Comparison of ENCODE assay signal across 8 cellular contexts in the genomic region with DNA sequence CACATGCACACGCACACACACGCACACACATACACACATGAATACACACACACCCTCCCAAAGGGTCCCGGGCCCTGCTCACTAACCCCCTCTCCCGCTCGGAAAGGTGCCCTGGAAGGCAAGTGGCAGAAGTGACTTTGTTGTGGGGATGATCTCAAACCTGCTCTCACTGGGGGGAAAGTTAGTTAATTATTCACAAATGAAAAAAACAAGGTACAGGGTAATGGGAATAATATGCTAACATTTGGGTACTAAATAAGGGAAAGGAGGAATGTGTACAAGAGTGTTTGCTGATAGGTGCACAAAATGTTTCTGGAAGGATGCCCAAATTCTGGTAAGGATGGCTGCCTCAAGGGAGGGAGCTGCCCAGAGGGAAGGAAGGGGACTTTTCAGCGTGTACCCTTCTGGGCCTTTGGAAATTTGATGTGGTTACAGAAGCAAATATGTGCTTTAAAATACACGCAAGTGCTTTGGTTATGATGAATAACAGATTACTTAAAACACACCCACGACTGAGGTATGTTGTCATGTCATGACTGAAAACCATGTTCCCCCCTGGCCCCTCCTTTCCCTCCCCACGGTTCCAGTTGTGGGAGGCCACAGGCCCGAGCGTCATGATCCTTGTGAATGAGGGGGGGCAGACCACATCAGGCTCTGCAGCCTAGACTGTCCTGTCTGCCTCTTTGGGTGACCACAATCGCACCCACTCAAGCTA. TPM values are rescaled to one million over a fixed set of nuclear protein-coding genes. Genes with fewer than 3 reads are reported as not detected.
DNase-seq lines count a peak whose midpoint lies in the region; ATAC-seq and TF ChIP-seq lines count a peak whose summit lies in the region.

No MANE protein-coding gene starts in this region.

- no peaks in the 10 kb centered on the region for H3K27me3 ChIP-seq in sigmoid colon
- H3K27me3 ChIP-seq in transverse colon = no peaks in the 10 kb centered on the region

- no peak for TF ChIP-seq EP300 in sigmoid colon (IDR thresholded peaks at IDR 0.05)
- no peak for TF ChIP-seq EP300 in transverse colon (IDR thresholded peaks at IDR 0.05; ENCODE audit: low read depth)

- H3K36me3 ChIP-seq in sigmoid colon (no peaks in the 10 kb centered on the region), transverse colon (no peaks in the 10 kb centered on the region)

- peak overlapping the region in 3 of 4 donors; percentile 22 to 73 (median 22) for H3K27ac ChIP-seq in sigmoid colon
- H3K27ac ChIP-seq in transverse colon = no peak overlapping the region
- no peak overlapping the region for H3K27ac ChIP-seq in substantia nigra (ENCODE audit: low read depth, low read length, poor library complexity, severe bottlenecking)

- H3K4me1 ChIP-seq in sigmoid colon = peaks cover 0 to 27% (median 13%) of the 10 kb centered on the region in 4 donors
- peaks cover 0 to 10% (median 4%) of the 10 kb centered on the region in 4 donors for H3K4me1 ChIP-seq in transverse colon

- H3K4me3 ChIP-seq in sigmoid colon (no peak overlapping the region), transverse colon (no peak overlapping the region)

- in situ Hi-C loops in transverse colon (cut with MboI; ENCODE audit: low pct_ligation_motif_present in 1 of 4, low pct_unique_long_range_greater_than_20kb in 1 of 4, low sequenced_read_pairs in 3 of 4) = no loop called here

- peak; percentile 54 for DNase-seq in EH (ENCODE audit: low read depth)
- DNase-seq in NCI-H2107 treated with DMSO at 0.1 percent for 48 hours (lab: John Stamatoyannopoulos, UW; ENCODE audit: unreplicated experiment) = peak; percentile 30
- DNase-seq in dedifferentiated amniotic fluid mesenchymal stem cell (ENCODE audit: extremely low spot score) = peak; percentile 69
- peak; percentile 45 for DNase-seq in sigmoid colon
- no peak for DNase-seq in transverse colon
- no peak for DNase-seq in substantia nigra (lab: John Stamatoyannopoulos, UW)
- no peak for DNase-seq in GDM1 (lab: John Stamatoyannopoulos, UW)

- no peak for TF ChIP-seq CTCF in sigmoid colon (IDR thresholded peaks at IDR 0.05)
- TF ChIP-seq CTCF in transverse colon (IDR thresholded peaks at IDR 0.05) = no peak

- intact Hi-C loops in sigmoid colon (cut with DNase I) = no loop called here
- intact Hi-C loops in transverse colon (cut with DNase I; ENCODE audit: low total_unique reads) = no loop called here

- TF ChIP-seq POLR2A in sigmoid colon (IDR thresholded peaks at IDR 0.05) (no peak), transverse colon (IDR thresholded peaks at IDR 0.05) (no peak)

- H3K9me3 ChIP-seq in sigmoid colon (no peaks in the 10 kb centered on the region), transverse colon (no peaks in the 10 kb centered on the region)

- 76 to 78% methylated on average over 12 of the region's 12 CpGs for WGBS in sigmoid colon, 2 donors
- WGBS in transverse colon (ENCODE audit: low coverage in 1 of 2), 2 donors = 73 to 82% methylated on average over 2 to 12 of the region's 12 CpGs

- no peak for ATAC-seq in HG03135 (IDR thresholded peaks at IDR 0.05; ENCODE audit: unreplicated experiment)

RNA-seq across cellular contexts. Expression of gene PLEKHG6, which starts 43.3 kb away (rescaled TPM):
- 1 to 10 TPM in 1 of 4 donors, under 1 TPM in 1, not detected in 2; 0.99 to 2.5 TPM for total RNA-seq in sigmoid colon
- polyA plus RNA-seq in sigmoid colon = 100 to 1,000 TPM in 1 of 3 donors, 10 to 100 TPM in 2; 61.3 to 146 (median 93.6) TPM
- total RNA-seq in transverse colon = 100 to 1,000 TPM; 142 to 373 (median 198) TPM

Comparison
In these comparisons a context has a peak if more than half of its experiments do, and no peak if none do; other contexts are left out.
1. DNase-seq: peak in EH (single experiment), NCI-H2107 treated with DMSO at 0.1 percent for 48 hours (single experiment), dedifferentiated amniotic fluid mesenchymal stem cell (single experiment) and sigmoid colon (single experiment); none in transverse colon (single experiment), substantia nigra (0 of 49) and GDM1 (single experiment).
2. H3K27ac ChIP-seq: peak in sigmoid colon (3 of 4); none in transverse colon (0 of 4) and substantia nigra (single experiment).
3. RNA of gene PLEKHG6, which starts 43.3 kb away (total RNA-seq): 142 to 373 TPM in transverse colon; 0.99 to 2.5 TPM in sigmoid colon; every median in the first group is over 10 times any median in the second.